In genomic region chr9:86778761-86779160, GRCh38 we compare ENCODE assay signal across 28 cellular contexts.
"Had no signal": no experiment of that assay in that cellular context is flagged by ENCODE, and none has a peak within 500 bp of the region (broad histone marks: within the 10 kb centered on the region; RNA-seq: fewer than 3 reads in every experiment).

No MANE protein-coding gene starts in this region.

- H3K27me3 Mint-ChIP-seq: activated naive CD4-positive, alpha-beta T cell treated with anti-CD3 and anti-CD28 coated beads, Interleukin-2, amount 10 ng/mL, durations not matched to agents 7 days and 5 days had no signal

- H3K36me3 Mint-ChIP-seq: activated CD4-positive, alpha-beta memory T cell treated with anti-CD3 and anti-CD28 coated beads for 36 hours; activated naive CD4-positive, alpha-beta T cell treated with anti-CD3 and anti-CD28 coated beads, Interleukin-2, amount 10 ng/mL, durations not matched to agents 7 days and 5 days; activated naive CD8-positive, alpha-beta T cell had no signal

- H3K4me3 Mint-ChIP-seq: activated CD4-positive, alpha-beta memory T cell treated with anti-CD3 and anti-CD28 coated beads for 36 hours; activated naive CD4-positive, alpha-beta T cell treated with anti-CD3 and anti-CD28 coated beads, Interleukin-2, amount 10 ng/mL, durations not matched to agents 7 days and 5 days; activated naive CD8-positive, alpha-beta T cell; central memory CD8-positive, alpha-beta T cell had no signal

- H3K27ac ChIP-seq: brain microvascular endothelial cell, cardiac muscle cell, RWPE1 had no signal

- H3K4me1 Mint-ChIP-seq: activated naive CD4-positive, alpha-beta T cell treated with anti-CD3 and anti-CD28 coated beads, Interleukin-2, amount 10 ng/mL, durations not matched to agents 7 days and 5 days; central memory CD8-positive, alpha-beta T cell had no signal

- DNase-seq: activated CD4-positive, alpha-beta memory T cell treated with anti-CD3 and anti-CD28 coated beads for 36 hours; activated CD4-positive, alpha-beta T cell treated with anti-CD3 and anti-CD28 coated beads, Interleukin-2, amount 50 U/mL, for 1 hour; activated CD8-positive, alpha-beta memory T cell treated with anti-CD3 and anti-CD28 coated beads, Interleukin-2, amount 50 U/mL, for 4 hours; activated effector memory CD4-positive, alpha-beta T cell treated with Interleukin-2 at 50 U/mL for 16 hours; activated naive CD4-positive, alpha-beta T cell treated with anti-CD3 and anti-CD28 coated beads, Interleukin-2, amount 10 ng/mL, durations not matched to agents 7 days and 5 days; activated T-cell treated with anti-CD3 and anti-CD28 coated beads for 4 hours; activated T-cell treated with anti-CD3 and anti-CD28 coated beads, Interleukin-2, amount 50 U/mL, for 48 hours; amniotic stem cell; aorta; brain microvascular endothelial cell; NCI-H1105; NCI-H1417 treated with DMSO at 0.1 percent for 48 hours; NCI-H187 treated with DMSO at 0.1 percent for 48 hours; NCI-H2081; NCI-H2171 treated with DMSO at 0.1 percent for 48 hours; NCI-H2227 treated with DMSO at 0.1 percent for 48 hours; NCI-H446; NCI-H524; NK-92 treated with Interleukin-12 subunit alpha and Interleukin-12 subunit beta, amount 100 ng/mL, for 24 hours; PC-3; SIG-M5; T1000 had no signal

- H3K9me3 Mint-ChIP-seq: activated CD4-positive, alpha-beta memory T cell treated with anti-CD3 and anti-CD28 coated beads for 36 hours; activated naive CD4-positive, alpha-beta T cell treated with anti-CD3 and anti-CD28 coated beads, Interleukin-2, amount 10 ng/mL, durations not matched to agents 7 days and 5 days; central memory CD8-positive, alpha-beta T cell had no signal

- H3K4me3 ChIP-seq: cardiac muscle cell, K562 had no signal

- H3K27me3 ChIP-seq: brain microvascular endothelial cell, cardiac muscle cell had no signal

- ATAC-seq: K562, PC-3, Right ventricle myocardium inferior had no signal

- H3K27ac Mint-ChIP-seq: activated CD4-positive, alpha-beta memory T cell treated with anti-CD3 and anti-CD28 coated beads for 36 hours; activated naive CD4-positive, alpha-beta T cell treated with anti-CD3 and anti-CD28 coated beads, Interleukin-2, amount 10 ng/mL, durations not matched to agents 7 days and 5 days; activated naive CD8-positive, alpha-beta T cell had no signal

- H3K36me3 ChIP-seq: brain microvascular endothelial cell, cardiac muscle cell had no signal
